8 cellular contexts compared by ENCODE assay signal in the genomic region with DNA sequence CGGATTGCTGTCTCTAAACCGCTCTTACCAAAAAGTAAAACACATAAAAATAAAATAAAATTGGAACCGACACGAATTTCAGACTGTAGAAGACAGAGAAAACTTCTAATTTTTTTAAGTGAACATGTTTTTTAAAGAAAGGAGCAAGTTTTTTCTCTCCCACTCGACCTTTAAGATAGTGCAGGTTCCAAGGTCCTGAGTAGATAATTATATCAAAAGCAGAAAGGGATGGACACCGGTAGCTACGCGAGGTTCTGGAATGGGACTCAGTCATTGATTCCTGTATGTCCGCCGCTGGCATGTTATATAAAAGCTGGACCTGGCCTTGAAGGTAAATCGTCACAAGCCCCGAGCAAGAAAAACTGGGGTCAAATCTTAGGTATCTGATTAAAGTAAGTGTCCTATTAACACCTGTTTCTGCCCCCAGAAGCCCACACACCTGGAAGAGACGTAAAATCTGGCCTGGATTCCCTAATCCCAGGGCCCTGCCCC. TPM values are rescaled to one million over a fixed set of nuclear protein-coding genes. Genes with fewer than 3 reads are reported as not detected.
A peak's percentile ranks its signal among the peaks of the same experiment; 100 is the strongest.
DNase-seq lines count a peak whose midpoint lies in the region; ATAC-seq, FAIRE-seq and TF ChIP-seq lines count a peak whose summit lies in the region.

No MANE protein-coding gene starts in this region.

- TF ChIP-seq CTCF in tibial artery (IDR thresholded peaks at IDR 0.05), result no peak

- intact Hi-C loops in tibial artery (cut with DNase I; ENCODE audit: low total_unique reads), result no loop called here

- peak; percentile 0 for ATAC-seq in HG03135 (IDR thresholded peaks at IDR 0.05; ENCODE audit: unreplicated experiment)
- ATAC-seq in activated naive CD8-positive, alpha-beta T cell treated with anti-CD3 and anti-CD28 coated beads, Interleukin-2, amount 10 ng/mL, durations not matched to agents 7 days and 5 days (ENCODE audit: low read depth), result peak; percentile 1

- peak overlapping the region; percentile 93 for H3K4me3 Mint-ChIP-seq in activated naive CD8-positive, alpha-beta T cell treated with anti-CD3 and anti-CD28 coated beads, Interleukin-2, amount 10 ng/mL, durations not matched to agents 7 days and 5 days

- peak overlapping the region; percentile 97 for H3K27ac Mint-ChIP-seq in activated naive CD8-positive, alpha-beta T cell treated with anti-CD3 and anti-CD28 coated beads, Interleukin-2, amount 10 ng/mL, durations not matched to agents 7 days and 5 days

- FAIRE-seq in GM12891 (lab: Jason Lieb, UNC), result no peak

- H3K4me3 ChIP-seq in tibial artery, result peak overlapping the region; percentile 84 to 86

- H3K4me1 ChIP-seq in tibial artery, result peaks cover 0 to 29% (median 9%) of the 10 kb centered on the region in 4 donors

- no peaks in the 10 kb centered on the region for H3K27me3 Mint-ChIP-seq in activated naive CD8-positive, alpha-beta T cell treated with anti-CD3 and anti-CD28 coated beads, Interleukin-2, amount 10 ng/mL, durations not matched to agents 7 days and 5 days

- no peaks in the 10 kb centered on the region for H3K9me3 ChIP-seq in tibial artery

- peaks cover 31% of the 10 kb centered on the region for H3K4me1 Mint-ChIP-seq in activated naive CD8-positive, alpha-beta T cell treated with anti-CD3 and anti-CD28 coated beads, Interleukin-2, amount 10 ng/mL, durations not matched to agents 7 days and 5 days

- peak; percentile 76 for DNase-seq in NCI-H748 (lab: John Stamatoyannopoulos, UW; ENCODE audit: unreplicated experiment)
- no peak for DNase-seq in NCI-H748 treated with DMSO at 0.1 percent for 48 hours (lab: John Stamatoyannopoulos, UW)
- DNase-seq in activated naive CD8-positive, alpha-beta T cell treated with anti-CD3 and anti-CD28 coated beads, Interleukin-2, amount 10 ng/mL, durations not matched to agents 7 days and 5 days, result no peak
- DNase-seq in tibial artery, result no peak
- no peak for DNase-seq in GM12891 (ENCODE audit: insufficient read length, low spot score)
- no peak for DNase-seq in activated CD8-positive, alpha-beta memory T cell treated with anti-CD3 and anti-CD28 coated beads, Interleukin-2, amount 50 U/mL, for 48 hours

- H3K27ac ChIP-seq in layer of hippocampus (ENCODE audit: low read depth, low read length) (peak overlapping the region; percentile 93), tibial artery (peak overlapping the region; percentile 93 to 98)

- no peaks in the 10 kb centered on the region for H3K9me3 Mint-ChIP-seq in activated naive CD8-positive, alpha-beta T cell treated with anti-CD3 and anti-CD28 coated beads, Interleukin-2, amount 10 ng/mL, durations not matched to agents 7 days and 5 days

- H3K36me3 Mint-ChIP-seq in activated naive CD8-positive, alpha-beta T cell treated with anti-CD3 and anti-CD28 coated beads, Interleukin-2, amount 10 ng/mL, durations not matched to agents 7 days and 5 days, result peaks cover 3% of the 10 kb centered on the region

- H3K27me3 ChIP-seq in layer of hippocampus (ENCODE audit: control insufficient read depth, insufficient read depth, low read length), result no peaks in the 10 kb centered on the region
- H3K27me3 ChIP-seq in tibial artery, result no peaks in the 10 kb centered on the region

- H3K36me3 ChIP-seq in tibial artery, result no peaks in the 10 kb centered on the region

- POLR2A ChIA-PET in activated naive CD8-positive, alpha-beta T cell treated with anti-CD3 and anti-CD28 coated beads, Interleukin-2, amount 10 ng/mL, durations not matched to agents 7 days and 5 days (lab: Charles Lee), result interaction anchor here (1.3 to 2.6 kb wide), 7 partner anchors 12 to 116 kb away, joined by 3 to 18 read pairs (median 5); a partner anchor contains a TSS

- TF ChIP-seq POLR2A in GM12891 (IDR thresholded peaks at IDR 0.05; ENCODE audit: low read depth, low read length), result no peak

TF ChIP-seq in GM12891, 5 proteins besides CTCF, POLR2A, EP300 and RAD21:
- no peak for TF ChIP-seq POLR2AphosphoS5 (IDR thresholded peaks at IDR 0.05; ENCODE audit: low read depth, low read length)
- no peak for TF ChIP-seq SPI1 (IDR thresholded peaks at IDR 0.05; ENCODE audit: low read depth, low read length)
- TF ChIP-seq TAF1 (IDR thresholded peaks at IDR 0.05; ENCODE audit: low read depth, low read length), result no peak
- TF ChIP-seq POU2F2 (IDR thresholded peaks at IDR 0.05; ENCODE audit: low read depth, low read length), result no peak
- no peak for TF ChIP-seq PAX5 (IDR thresholded peaks at IDR 0.05; ENCODE audit: insufficient read depth, low read length, severe bottlenecking)

RNA-seq across cellular contexts. Expression of a gene that starts 0.5 kb away (rescaled TPM):
- 10 to 100 TPM; 23.9 to 25.8 TPM for total RNA-seq in activated naive CD8-positive, alpha-beta T cell treated with anti-CD3 and anti-CD28 coated beads, Interleukin-2, amount 10 ng/mL, durations not matched to agents 7 days and 5 days
- polyA plus RNA-seq in GM12891 (2012; ENCODE audit: low read depth, missing spikeins), result 25.9 TPM

RNA-seq across cellular contexts. Expression of a gene that starts 0.8 kb away (rescaled TPM):
- 1 to 10 TPM; 6.7 to 7.0 TPM for total RNA-seq in activated naive CD8-positive, alpha-beta T cell treated with anti-CD3 and anti-CD28 coated beads, Interleukin-2, amount 10 ng/mL, durations not matched to agents 7 days and 5 days
- polyA plus RNA-seq in GM12891 (2012; ENCODE audit: low read depth, missing spikeins), result 1.6 TPM
